ENCODE assay signal across 9 cellular contexts in genomic region chr9:131762356-131762932, GRCh38. TPM values are rescaled to one million over a fixed set of nuclear protein-coding genes. Genes with fewer than 3 reads are reported as not detected.
DNase-seq lines count a peak whose midpoint lies in the region; ATAC-seq and TF ChIP-seq lines count a peak whose summit lies in the region.
"Had no signal": no experiment of that assay in that cellular context is flagged by ENCODE, and none has a peak within 500 bp of the region (broad histone marks: within the 10 kb centered on the region; RNA-seq: fewer than 3 reads in every experiment).

No MANE protein-coding gene starts in this region.

- peaks cover 20% of the 10 kb centered on the region for H3K27me3 Mint-ChIP-seq in activated T-cell treated with anti-CD3 and anti-CD28 coated beads, Interleukin-2, amount 50 U/mL, for 4 hours (ENCODE audit: low read depth)
- peaks cover 38% of the 10 kb centered on the region for H3K27me3 Mint-ChIP-seq in nephron progenitor cell (ENCODE audit: low read depth, poor library complexity)

- ATAC-seq in Panc1 (peak; percentile 94), HG03039 (IDR thresholded peaks at IDR 0.05; ENCODE audit: unreplicated experiment) (no peak)
- ATAC-seq in activated T-cell treated with anti-CD3 and anti-CD28 coated beads, Interleukin-2, amount 50 U/mL, for 4 hours, result peak; percentile 93 to 95
- ATAC-seq in stimulated activated naive CD8-positive, alpha-beta T cell treated with anti-CD3 and anti-CD28 coated beads, Interleukin-15, Interleukin-2, amounts not matched to agents 100 U/mL and 50 U/mL, for 24 hours, result peak; percentile 90

- DNase-seq in DMS 273 treated with DMSO at 0.1 percent for 48 hours (lab: John Stamatoyannopoulos, UW), result peak; percentile 46
- peak; percentile 58 for DNase-seq in HT1080 (ENCODE audit: low read depth)
- DNase-seq in Panc1 (ENCODE audit: low read depth, low spot score), result no peak
- peak; percentile 75 for DNase-seq in activated T-cell treated with anti-CD3 and anti-CD28 coated beads, Interleukin-2, amount 50 U/mL, for 4 hours
- peak; percentile 45 for DNase-seq in fibroblast of mammary gland (ENCODE audit: low read depth)
- DNase-seq in nephron progenitor cell, result peak; percentile 92
- peak; percentile 86 for DNase-seq in stimulated activated naive CD8-positive, alpha-beta T cell treated with anti-CD3 and anti-CD28 coated beads, Interleukin-15, Interleukin-2, amounts not matched to agents 100 U/mL and 50 U/mL, for 24 hours

- POLR2A ChIA-PET in Panc1 (lab: Charles Lee), result no interaction called here

- H3K4me1 ChIP-seq in Panc1 (ENCODE audit: control insufficient read depth, insufficient read depth, low read length), result no peaks in the 10 kb centered on the region

- H3K36me3 Mint-ChIP-seq in activated T-cell treated with anti-CD3 and anti-CD28 coated beads, Interleukin-2, amount 50 U/mL, for 4 hours (ENCODE audit: insufficient read depth), result no peaks in the 10 kb centered on the region
- no peaks in the 10 kb centered on the region for H3K36me3 Mint-ChIP-seq in nephron progenitor cell (ENCODE audit: low read depth)

- no peaks in the 10 kb centered on the region for H3K9me3 Mint-ChIP-seq in activated T-cell treated with anti-CD3 and anti-CD28 coated beads, Interleukin-2, amount 50 U/mL, for 4 hours
- H3K9me3 Mint-ChIP-seq in nephron progenitor cell, result no peaks in the 10 kb centered on the region

- no peaks in the 10 kb centered on the region for H3K36me3 ChIP-seq in Panc1 (ENCODE audit: control insufficient read depth, insufficient read depth, low read length)

- H3K4me1 Mint-ChIP-seq in activated T-cell treated with anti-CD3 and anti-CD28 coated beads, Interleukin-2, amount 50 U/mL, for 4 hours (ENCODE audit: low read depth), result peaks cover 10% of the 10 kb centered on the region
- H3K4me1 Mint-ChIP-seq in nephron progenitor cell, result peaks cover 6% of the 10 kb centered on the region

- intact Hi-C loops in Panc1 (cut with micrococcal nuclease; ENCODE audit: unreplicated experiment), result loop anchor here (5.0 to 10.0 kb wide), 2 partner anchors 402 to 490 kb away; partner anchors contain the start of gene NTNG2

- BruUV-seq in Panc1 (replicated peaks; lab: Mats Ljungman, UMichigan), result no TSS peak

- no peaks in the 10 kb centered on the region for H3K27me3 ChIP-seq in Panc1 (ENCODE audit: control insufficient read depth, insufficient read depth, low read length)

- TF ChIP-seq CTCF in Panc1 (IDR thresholded peaks at IDR 0.05) (peak; percentile 85), fibroblast of mammary gland (conservative IDR thresholded peaks at IDR 0.05; ENCODE audit: control insufficient read depth, insufficient read depth, low read depth, low read length) (peak; percentile 58), nephron progenitor cell (IDR thresholded peaks at IDR 0.05) (peak; percentile 96)

- CTCF ChIA-PET in Panc1 (lab: Charles Lee), result interaction anchor here (0.6 to 1.0 kb wide), 3 partner anchors 18 to 497 kb away, joined by 3 read pairs; no protein-coding TSS in a partner anchor

- H3K4me3 ChIP-seq in Panc1 (ENCODE audit: low read depth in 2 of 2, low read length in 2 of 2), result no peak overlapping the region; a peak in 1 of 4 replicates
- H3K4me3 ChIP-seq in fibroblast of mammary gland (ENCODE audit: control insufficient read depth, low read depth, low read length), result no peak overlapping the region
- H3K4me3 ChIP-seq: SK-N-MC had no signal

- H3K4me3 Mint-ChIP-seq in activated T-cell treated with anti-CD3 and anti-CD28 coated beads, Interleukin-2, amount 50 U/mL, for 4 hours, result no peak overlapping the region
- H3K4me3 Mint-ChIP-seq in nephron progenitor cell, result no peak overlapping the region

- no peak overlapping the region for H3K27ac Mint-ChIP-seq in nephron progenitor cell

- H3K9me3 ChIP-seq in Panc1 (ENCODE audit: control insufficient read depth, insufficient read depth, low read depth, low read length), result no peaks in the 10 kb centered on the region

- in situ Hi-C loops in Panc1 (cut with HindIII; ENCODE audit: low pct_unique_long_range_greater_than_20kb, low sequenced_read_pairs), result no loop called here

- H3K27ac ChIP-seq in Panc1 (ENCODE audit: low read length), result no peak overlapping the region
- H3K27ac ChIP-seq: SK-N-MC had no signal

RNA-seq across cellular contexts. Expression of gene RAPGEF1, which starts 22.6 kb away (rescaled TPM):
- 19.2 and 22.5 TPM in 2 replicates for total RNA-seq in HT1080 (2014; rRNA removed; shearing (Covaris generic))
- polyA plus RNA-seq in HT1080 (2015; cell fraction: cytosol; rRNA removed), result 16.4 and 16.7 TPM in 2 replicates
- polyA plus RNA-seq in HT1080 (2015; cell fraction: nucleus; rRNA removed), result 14.4 and 14.8 TPM in 2 replicates
- total RNA-seq in Panc1 (2021; ENCODE audit: unreplicated experiment), result 86.8 TPM
- 57.8 TPM for polyA plus RNA-seq in Panc1 (2012; ENCODE audit: insufficient read length)
- total RNA-seq in activated T-cell treated with anti-CD3 and anti-CD28 coated beads, Interleukin-2, amount 50 U/mL, for 4 hours, result 100 to 1,000 TPM; 106 to 120 (median 111) TPM
